Comparison of ENCODE assay signal across 8 cellular contexts in the genomic region with DNA sequence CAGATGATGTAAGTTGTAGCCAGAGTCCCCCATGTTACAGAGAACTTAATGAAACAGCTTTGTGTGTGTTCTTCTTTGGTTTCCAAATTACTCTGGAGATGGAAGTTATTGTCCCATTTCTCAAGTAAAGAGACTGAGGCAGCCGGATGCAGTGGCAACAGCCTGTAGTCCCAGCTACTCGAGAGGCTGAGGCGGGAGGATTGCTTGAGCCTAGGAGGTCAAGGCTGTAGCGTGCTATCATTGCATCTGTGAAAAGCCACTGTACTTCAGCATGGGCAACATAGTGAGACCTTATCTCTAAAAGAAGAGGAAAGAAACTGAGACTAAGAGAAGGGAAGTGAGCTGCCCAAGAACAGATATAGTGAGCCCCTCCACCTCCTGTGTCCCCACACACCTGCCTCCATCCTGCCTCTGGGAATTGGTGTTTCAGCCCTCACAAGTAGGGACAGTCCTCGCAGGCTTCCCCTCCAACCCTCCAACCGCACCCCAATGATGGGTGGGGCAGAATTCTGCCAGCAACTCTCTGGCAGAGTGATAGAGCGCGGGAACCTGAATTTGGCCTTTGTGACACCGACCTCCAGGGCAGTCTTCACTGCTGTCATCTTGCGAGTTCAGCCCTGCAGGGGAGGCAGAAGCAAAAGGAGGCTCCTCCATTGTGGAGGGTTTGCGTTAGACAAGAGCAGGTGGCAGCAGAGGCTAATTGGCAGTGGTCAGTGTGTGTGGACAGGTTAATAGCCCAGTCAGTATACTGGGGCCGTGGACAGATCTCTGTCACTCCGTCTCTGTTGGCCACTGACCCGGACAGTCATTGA. TPM values are rescaled to one million over a fixed set of nuclear protein-coding genes. Genes with fewer than 3 reads are reported as not detected.
A peak's percentile ranks its signal among the peaks of the same experiment; 100 is the strongest.
DNase-seq lines count a peak whose midpoint lies in the region; ATAC-seq and TF ChIP-seq lines count a peak whose summit lies in the region.

No MANE protein-coding gene starts in this region.

- H3K9me3 ChIP-seq in iPS-20b (ENCODE audit: insufficient read depth, low read depth, low read length), result no peaks in the 10 kb centered on the region
- H3K9me3 ChIP-seq in testis, result no peaks in the 10 kb centered on the region

- H3K27me3 ChIP-seq in iPS-20b (ENCODE audit: insufficient read depth, low read length), result no peaks in the 10 kb centered on the region
- no peaks in the 10 kb centered on the region for H3K27me3 ChIP-seq in testis

- 0 out of 2 replicates have a peak, but pooled peaks cover 4% of the 10 kb centered on the region for H3K4me1 ChIP-seq in iPS-20b (ENCODE audit: insufficient read depth, low read length)
- peaks cover 37% of the 10 kb centered on the region for H3K4me1 ChIP-seq in testis

- peaks cover 43% of the 10 kb centered on the region for H3K4me1 Mint-ChIP-seq in activated T-cell treated with anti-CD3 and anti-CD28 coated beads, Interleukin-2, amount 50 U/mL, for 72 hours (ENCODE audit: low read depth)
- peaks cover 39% of the 10 kb centered on the region for H3K4me1 Mint-ChIP-seq in activated CD8-positive, alpha-beta T cell treated with anti-CD3 and anti-CD28 coated beads for 36 hours (ENCODE audit: low read depth)

- no peak for DNase-seq in activated T-cell treated with anti-CD3 and anti-CD28 coated beads, Interleukin-2, amount 50 U/mL, for 72 hours
- DNase-seq in activated T-cell treated with anti-CD3 and anti-CD28 coated beads, Interleukin-2, amount 50 U/mL, for 1 hour, result no peak
- DNase-seq in activated CD8-positive, alpha-beta T cell treated with anti-CD3 and anti-CD28 coated beads for 36 hours, result no peak
- no peak for DNase-seq in testis
- no peak for DNase-seq in NCI-H526 treated with DMSO at 0.1 percent for 48 hours (lab: John Stamatoyannopoulos, UW)
- DNase-seq in islet precursor cell, result no peak

- no peak for ATAC-seq in activated T-cell treated with anti-CD3 and anti-CD28 coated beads, Interleukin-2, amount 50 U/mL, for 72 hours (replicated peaks in 1 of 2)
- no peak for ATAC-seq in activated CD8-positive, alpha-beta T cell treated with anti-CD3 and anti-CD28 coated beads for 36 hours
- ATAC-seq in GM19328 (IDR thresholded peaks at IDR 0.05; ENCODE audit: unreplicated experiment), result no peak

- peak overlapping the region; percentile 83; the same call in 1 of the 2 replicates for H3K9ac ChIP-seq in iPS-20b (ENCODE audit: low read depth, low read length)

- POLR2A ChIA-PET in activated CD8-positive, alpha-beta T cell treated with anti-CD3 and anti-CD28 coated beads for 36 hours (lab: Charles Lee), result interaction anchor here (0.9 to 3.7 kb wide), 6 partner anchors 11 to 35 kb away, joined by 3 to 51 read pairs (median 6); partner anchors contain the start of genes LGALS1 and SH3BP1

- H3K27ac Mint-ChIP-seq in activated T-cell treated with anti-CD3 and anti-CD28 coated beads, Interleukin-2, amount 50 U/mL, for 72 hours, result peak overlapping the region; percentile 76
- no peak overlapping the region for H3K27ac Mint-ChIP-seq in activated CD8-positive, alpha-beta T cell treated with anti-CD3 and anti-CD28 coated beads for 36 hours

- H3K4me3 ChIP-seq in iPS-20b (ENCODE audit: low read length) (peak overlapping the region; percentile 69), testis (peak overlapping the region in 1 of 2 donors; percentile 67)

- H3K9me3 Mint-ChIP-seq in activated T-cell treated with anti-CD3 and anti-CD28 coated beads, Interleukin-2, amount 50 U/mL, for 72 hours, result no peaks in the 10 kb centered on the region
- H3K9me3 Mint-ChIP-seq in activated CD8-positive, alpha-beta T cell treated with anti-CD3 and anti-CD28 coated beads for 36 hours, result no peaks in the 10 kb centered on the region

- H3K36me3 ChIP-seq in iPS-20b (ENCODE audit: insufficient read depth, low read depth, low read length) (peaks cover 4% of the 10 kb centered on the region; the same call in 1 of the 2 replicates), testis (ENCODE audit: low read depth, missing control alignments) (no peaks in the 10 kb centered on the region)

- H3K27ac ChIP-seq in iPS-20b (ENCODE audit: low read length) (no peak overlapping the region), testis (peak overlapping the region; percentile 8 to 72)

- H3K27me3 Mint-ChIP-seq in activated T-cell treated with anti-CD3 and anti-CD28 coated beads, Interleukin-2, amount 50 U/mL, for 72 hours (ENCODE audit: low read depth), result no peaks in the 10 kb centered on the region
- no peaks in the 10 kb centered on the region for H3K27me3 Mint-ChIP-seq in activated CD8-positive, alpha-beta T cell treated with anti-CD3 and anti-CD28 coated beads for 36 hours

- no peak for TF ChIP-seq CTCF in activated CD8-positive, alpha-beta T cell treated with anti-CD3 and anti-CD28 coated beads for 36 hours (IDR thresholded peaks at IDR 0.05)
- no peak for TF ChIP-seq CTCF in testis (IDR thresholded peaks at IDR 0.05)

- H3K4me3 Mint-ChIP-seq in activated T-cell treated with anti-CD3 and anti-CD28 coated beads, Interleukin-2, amount 50 U/mL, for 72 hours, result peak overlapping the region; percentile 89 to 91
- peak overlapping the region; percentile 89 for H3K4me3 Mint-ChIP-seq in activated CD8-positive, alpha-beta T cell treated with anti-CD3 and anti-CD28 coated beads for 36 hours

- H3K36me3 Mint-ChIP-seq in activated T-cell treated with anti-CD3 and anti-CD28 coated beads, Interleukin-2, amount 50 U/mL, for 72 hours (ENCODE audit: insufficient read depth in 2 of 2), result peaks cover 0 to 2% of the 10 kb centered on the region in 2 donors
- peaks cover 13% of the 10 kb centered on the region for H3K36me3 Mint-ChIP-seq in activated CD8-positive, alpha-beta T cell treated with anti-CD3 and anti-CD28 coated beads for 36 hours (ENCODE audit: low read depth)

- CTCF ChIA-PET in activated CD8-positive, alpha-beta T cell treated with anti-CD3 and anti-CD28 coated beads for 36 hours (lab: Charles Lee), result interaction anchor here (0.8 to 68.1 kb wide), 5 partner anchors 11 to 203 kb away, joined by 3 to 1770 read pairs (median 17); partner anchors contain the start of genes GGA1, LGALS1 and SH3BP1

- 51 to 54% methylated on average over 14 of the region's 14 CpGs for WGBS in testis, 2 donors

- intact Hi-C loops in activated CD8-positive, alpha-beta T cell treated with anti-CD3 and anti-CD28 coated beads for 36 hours (cut with micrococcal nuclease), result loop anchor here (2.0 kb wide), 1 partner anchor 13 kb away; no protein-coding TSS in a partner anchor
- intact Hi-C loops in testis (cut with DNase I; ENCODE audit: low total_unique reads), result loop anchor here (10.0 kb wide), 1 partner anchor 135 kb away; no protein-coding TSS in a partner anchor

- TF ChIP-seq POLR2A in testis (IDR thresholded peaks at IDR 0.05), result no peak

RNA-seq across cellular contexts. Expression of gene PDXP, which starts 1.6 kb away (rescaled TPM):
- 10 to 100 TPM; 14.8 to 17.2 TPM for total RNA-seq in activated T-cell treated with anti-CD3 and anti-CD28 coated beads, Interleukin-2, amount 50 U/mL, for 72 hours
- total RNA-seq in activated CD8-positive, alpha-beta T cell treated with anti-CD3 and anti-CD28 coated beads for 36 hours, result 10 to 100 TPM; 51.3 to 51.5 TPM
- total RNA-seq in testis, result 100 to 1,000 TPM in 1 of 2 donors, 10 to 100 TPM in 1; 95.7 to 117 TPM
- polyA plus RNA-seq in testis (ENCODE audit: insufficient read depth, low read depth, low replicate concordance), result 51.9 TPM

RNA-seq across cellular contexts. Expression of gene LGALS1, which starts 15.3 kb away (rescaled TPM):
- total RNA-seq in activated T-cell treated with anti-CD3 and anti-CD28 coated beads, Interleukin-2, amount 50 U/mL, for 72 hours, result 100 to 1,000 TPM; 303 to 803 TPM
- 100 to 1,000 TPM; 247 to 261 TPM for total RNA-seq in activated CD8-positive, alpha-beta T cell treated with anti-CD3 and anti-CD28 coated beads for 36 hours
- total RNA-seq in testis, result 100 to 1,000 TPM; 466 to 960 TPM
- polyA plus RNA-seq in testis (ENCODE audit: insufficient read depth, low read depth, low replicate concordance), result 681 TPM

RNA-seq across cellular contexts. Expression of gene SH3BP1, which starts 20.6 kb away (rescaled TPM):
- total RNA-seq in activated T-cell treated with anti-CD3 and anti-CD28 coated beads, Interleukin-2, amount 50 U/mL, for 72 hours, result 100 to 1,000 TPM in 1 of 2 donors, 10 to 100 TPM in 1; 99.0 to 103 TPM
- total RNA-seq in activated CD8-positive, alpha-beta T cell treated with anti-CD3 and anti-CD28 coated beads for 36 hours, result 100 to 1,000 TPM; 122 to 128 TPM
- total RNA-seq in testis, result 10 to 100 TPM; 15.7 to 23.6 TPM
- 11.9 TPM for polyA plus RNA-seq in testis (ENCODE audit: insufficient read depth, low read depth, low replicate concordance)

RNA-seq across cellular contexts. Expression of gene NOL12, which starts 26.0 kb away (rescaled TPM):
- 10 to 100 TPM; 31.3 to 36.3 TPM for total RNA-seq in activated T-cell treated with anti-CD3 and anti-CD28 coated beads, Interleukin-2, amount 50 U/mL, for 72 hours
- 10 to 100 TPM; 36.8 to 38.8 TPM for total RNA-seq in activated CD8-positive, alpha-beta T cell treated with anti-CD3 and anti-CD28 coated beads for 36 hours
- total RNA-seq in testis, result 10 to 100 TPM; 46.6 to 51.2 TPM
- 76.2 TPM for polyA plus RNA-seq in testis (ENCODE audit: insufficient read depth, low read depth, low replicate concordance)

RNA-seq across cellular contexts. Expression of gene TRIOBP, which starts 36.7 kb away (rescaled TPM):
- total RNA-seq in activated T-cell treated with anti-CD3 and anti-CD28 coated beads, Interleukin-2, amount 50 U/mL, for 72 hours, result 10 to 100 TPM; 25.4 to 28.6 TPM
- 10 to 100 TPM; 17.8 to 20.7 TPM for total RNA-seq in activated CD8-positive, alpha-beta T cell treated with anti-CD3 and anti-CD28 coated beads for 36 hours
- total RNA-seq in testis, result 10 to 100 TPM; 74.0 to 80.2 TPM
- polyA plus RNA-seq in testis (ENCODE audit: insufficient read depth, low read depth, low replicate concordance), result 52.9 TPM

Comparison
In these comparisons a context has a peak if more than half of its experiments do, and no peak if none do; other contexts are left out.
1. RNA of gene SH3BP1, which starts 20.6 kb away (total RNA-seq): 122 to 128 TPM in activated CD8-positive, alpha-beta T cell treated with anti-CD3 and anti-CD28 coated beads for 36 hours and 99.0 to 103 TPM in activated T-cell treated with anti-CD3 and anti-CD28 coated beads, Interleukin-2, amount 50 U/mL, for 72 hours; 15.7 to 23.6 TPM in testis; every median in the first group is over 4 times any median in the second.